In the genomic region with DNA sequence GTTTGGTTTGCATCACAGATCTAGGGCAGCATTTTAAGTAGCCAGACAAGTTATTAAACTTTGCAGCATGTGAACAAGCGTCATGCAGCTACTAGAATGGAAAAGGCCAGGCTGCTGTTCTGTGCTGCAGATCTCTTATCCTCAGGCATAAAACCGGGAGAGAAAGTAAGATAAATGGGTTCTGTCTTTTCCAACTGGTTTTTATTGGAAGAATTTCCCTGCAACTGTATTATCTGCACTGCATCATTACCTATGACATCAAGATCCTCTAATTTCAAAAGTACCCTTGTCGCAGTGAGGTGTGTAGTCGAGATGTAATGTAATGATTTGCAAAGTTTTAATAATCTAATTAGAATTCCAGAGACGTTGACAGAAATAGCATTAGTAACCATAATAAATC, we compare ENCODE assay signal across 23 cellular contexts.
"Had no signal": no experiment of that assay in that cellular context is flagged by ENCODE, and none has a peak within 500 bp of the region (broad histone marks: within the 10 kb centered on the region; RNA-seq: fewer than 3 reads in every experiment).

No MANE protein-coding gene starts in this region.

- H3K4me2 ChIP-seq: KMS-11 had no signal

- H3K9ac ChIP-seq: KMS-11 had no signal

- H3K27ac Mint-ChIP-seq: IgD-negative memory B cell had no signal

- FAIRE-seq: HTR-8/SVneo, K562, RCC 7860 had no signal

- H3K27ac ChIP-seq: HL-60, KMS-11, SJSA1, SK-N-MC had no signal

- H3K4me1 Mint-ChIP-seq: IgD-negative memory B cell had no signal

- H3K4me1 ChIP-seq: SJSA1 had no signal

- ATAC-seq: K562 had no signal

- H3K36me3 Mint-ChIP-seq: IgD-negative memory B cell had no signal

- H3K9me3 ChIP-seq: SJSA1 had no signal

- DNase-seq: Kasumi-1, MM.1S, NCI-H1092 treated with DMSO at 0.1 percent for 48 hours, NCI-H1436, NCI-H187, NCI-H2029, NCI-H2081 treated with DMSO at 0.1 percent for 48 hours, NCI-H2171, NCI-H226, NCI-H446, NCI-H510A, NCI-H526, Right ventricle myocardium superior, RPMI8226, SIG-M5 had no signal

- H3K4me3 ChIP-seq: K562, SJSA1, SK-N-MC had no signal

- H3K27me3 ChIP-seq: SJSA1 had no signal

- H3K36me3 ChIP-seq: SJSA1 had no signal

- H3K4me3 Mint-ChIP-seq: IgD-negative memory B cell had no signal
